Comparison of ENCODE assay signal across 1 cellular context in the genomic region with DNA sequence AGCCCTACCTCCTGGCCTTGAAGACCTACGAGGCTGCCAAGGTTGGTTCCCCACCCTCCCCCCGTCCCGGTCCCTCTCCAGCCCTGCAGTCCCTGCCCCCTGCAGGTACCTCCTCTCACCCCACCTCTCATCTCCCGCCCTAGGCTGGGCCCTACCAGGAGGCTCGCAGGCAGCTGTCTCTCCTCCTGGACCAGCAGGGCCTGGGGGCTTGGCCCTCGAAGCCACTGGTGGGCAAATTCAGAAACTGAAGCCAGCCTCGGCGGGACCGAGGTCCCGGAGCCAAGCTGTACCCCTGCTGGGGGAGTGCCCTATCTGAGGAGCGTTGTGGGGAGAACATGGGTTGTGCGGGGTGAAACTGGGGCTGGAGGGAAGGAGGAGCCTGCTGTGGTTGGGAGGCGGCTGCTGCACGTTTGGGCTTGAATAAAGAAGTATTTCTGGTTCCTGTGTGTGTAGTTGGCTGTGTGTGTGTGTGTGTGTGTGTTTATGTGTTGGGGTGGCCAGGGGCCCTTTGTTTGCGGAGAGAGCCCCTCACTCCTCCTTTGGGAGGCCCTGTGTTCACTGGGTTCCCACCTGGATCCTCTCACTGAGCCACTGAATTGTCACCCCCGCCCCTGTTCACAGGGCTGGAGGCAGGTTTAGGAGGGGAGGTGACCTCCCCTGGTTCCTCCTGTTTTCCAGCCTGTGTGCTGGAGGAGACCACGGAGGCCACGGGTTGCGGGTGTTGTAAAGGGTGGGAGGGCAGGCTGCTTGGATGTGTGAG.
TF ChIP-seq lines count a peak whose summit lies in the region.

No MANE protein-coding gene starts in this region.

TF ChIP-seq in GM12878, 131 proteins besides CTCF, POLR2A, EP300 and RAD21:
- TF ChIP-seq NFYA (IDR thresholded peaks at IDR 0.05; ENCODE audit: borderline replicate concordance, low read depth, low read length) (no peak), RAD51 (IDR thresholded peaks at IDR 0.05) (no peak), BHLHE40 (IDR thresholded peaks at IDR 0.05; ENCODE audit: borderline replicate concordance in 1 of 2, low read depth in 2 of 2, low read length in 1 of 2) (0 out of 4 replicates have a peak, but pooled peaks of 1 of the 2 experiments have one; percentile 12), ESRRA (IDR thresholded peaks at IDR 0.05; ENCODE audit: low read length) (no peak)
- TF ChIP-seq, protein P1, sequence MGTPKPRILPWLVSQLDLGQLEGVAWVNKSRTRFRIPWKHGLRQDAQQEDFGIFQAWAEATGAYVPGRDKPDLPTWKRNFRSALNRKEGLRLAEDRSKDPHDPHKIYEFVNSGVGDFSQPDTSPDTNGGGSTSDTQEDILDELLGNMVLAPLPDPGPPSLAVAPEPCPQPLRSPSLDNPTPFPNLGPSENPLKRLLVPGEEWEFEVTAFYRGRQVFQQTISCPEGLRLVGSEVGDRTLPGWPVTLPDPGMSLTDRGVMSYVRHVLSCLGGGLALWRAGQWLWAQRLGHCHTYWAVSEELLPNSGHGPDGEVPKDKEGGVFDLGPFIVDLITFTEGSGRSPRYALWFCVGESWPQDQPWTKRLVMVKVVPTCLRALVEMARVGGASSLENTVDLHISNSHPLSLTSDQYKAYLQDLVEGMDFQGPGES (IDR thresholded peaks at IDR 0.05), result no peak
